ENCODE assay signal across 13 cellular contexts in genomic region chr2:239249781-239250180, GRCh38.
DNase-seq lines count a peak whose midpoint lies in the region; ATAC-seq, FAIRE-seq and TF ChIP-seq lines count a peak whose summit lies in the region.
"Had no signal": no experiment of that assay in that cellular context is flagged by ENCODE, and none has a peak within 500 bp of the region (broad histone marks: within the 10 kb centered on the region; RNA-seq: fewer than 3 reads in every experiment).

No MANE protein-coding gene starts in this region.

- no peaks in the 10 kb centered on the region for H3K27me3 Mint-ChIP-seq in mesothelial cell of epicardium (ENCODE audit: low read depth)

- BruUV-seq in endothelial cell of umbilical vein (replicated peaks; lab: Mats Ljungman, UMichigan) = no TSS peak

- no peak for TF ChIP-seq POLR2A in endothelial cell of umbilical vein (IDR thresholded peaks at IDR 0.05; ENCODE audit: low read depth, low read length)
- no peak for TF ChIP-seq POLR2A in upper lobe of left lung (IDR thresholded peaks at IDR 0.05)

- no peaks in the 10 kb centered on the region for H4K20me1 ChIP-seq in endothelial cell of umbilical vein (replicated peaks; ENCODE audit: control insufficient read depth, extremely low read depth, insufficient read depth, low read length)

- dilution Hi-C loops in endothelial cell of umbilical vein (cut with MboI; ENCODE audit: extremely low pct_ligation_motif_present, low sequenced_read_pairs) = no loop called here

- no peak for TF ChIP-seq EP300 in upper lobe of left lung (IDR thresholded peaks at IDR 0.05)

- H3K9me3 Mint-ChIP-seq in mesothelial cell of epicardium = no peaks in the 10 kb centered on the region
- H3K9me3 Mint-ChIP-seq: WTC11 had no signal

- intact Hi-C loops in endothelial cell of umbilical vein (cut with micrococcal nuclease) = no loop called here

- POLR2A ChIA-PET in endothelial cell of umbilical vein (lab: Charles Lee) = no interaction called here

- WGBS in upper lobe of left lung, 2 donors = 46 to 66% methylated on average over 12 to 17 of the region's 17 CpGs

- H3K4me3 ChIP-seq in endothelial cell of umbilical vein (replicated peaks in 1 of 3; ENCODE audit: insufficient read depth in 1 of 3, low read depth in 1 of 3, low read length in 3 of 3) (no peak overlapping the region), upper lobe of left lung (no peak overlapping the region)

- CTCF ChIA-PET in endothelial cell of umbilical vein (lab: Charles Lee) = interaction anchor here (0.7 to 1.2 kb wide), 3 partner anchors 18 to 37 kb away, joined by 3 to 4 read pairs (median 3); no protein-coding TSS in a partner anchor

- no peaks in the 10 kb centered on the region for H3K36me3 ChIP-seq in endothelial cell of umbilical vein (ENCODE audit: control insufficient read depth in 2 of 2, extremely low read depth in 1 of 2, insufficient read depth in 2 of 2, low read length in 2 of 2)
- no peaks in the 10 kb centered on the region for H3K36me3 ChIP-seq in upper lobe of left lung

- no peaks in the 10 kb centered on the region for H3K9me1 ChIP-seq in endothelial cell of umbilical vein (replicated peaks; ENCODE audit: control insufficient read depth, extremely low read depth, insufficient read depth, low read length)

- H3K36me3 Mint-ChIP-seq in mesothelial cell of epicardium = no peaks in the 10 kb centered on the region
- H3K36me3 Mint-ChIP-seq: WTC11 had no signal

- no peaks in the 10 kb centered on the region for H3K79me2 ChIP-seq in endothelial cell of umbilical vein (ENCODE audit: control insufficient read depth, insufficient read depth, low read length)

- no peak overlapping the region for H3K4me2 ChIP-seq in endothelial cell of umbilical vein (ENCODE audit: insufficient read depth, low read length)

- peak; percentile 88 for FAIRE-seq in endothelial cell of umbilical vein (lab: Jason Lieb, UNC)
- FAIRE-seq: GM18507, H1 had no signal

- H3K27ac Mint-ChIP-seq in mesothelial cell of epicardium = peak overlapping the region; percentile 73
- H3K27ac Mint-ChIP-seq: WTC11 had no signal

- H3K9me3 ChIP-seq in endothelial cell of umbilical vein (replicated peaks; ENCODE audit: control insufficient read depth, insufficient read depth, low read length) = no peaks in the 10 kb centered on the region
- H3K9me3 ChIP-seq in upper lobe of left lung = no peaks in the 10 kb centered on the region

- peak; percentile 23 for DNase-seq in NCI-H748 (lab: John Stamatoyannopoulos, UW; ENCODE audit: unreplicated experiment)
- no peak for DNase-seq in NCI-H748 treated with DMSO at 0.1 percent for 48 hours (lab: John Stamatoyannopoulos, UW)
- DNase-seq in endothelial cell of umbilical vein (ENCODE audit: low read depth, low spot score) = peak; percentile 34
- DNase-seq in mesothelial cell of epicardium (ENCODE audit: low spot score in 2 of 2, unreplicated experiment in 2 of 2) = no peak
- DNase-seq in upper lobe of left lung = peak in 1 of 2 donors; percentile 74
- no peak for DNase-seq in NCI-H774 (lab: John Stamatoyannopoulos, UW)
- DNase-seq in HUDEP-2 (lab: John Stamatoyannopoulos, UW; ENCODE audit: unreplicated experiment in 76 of 76) = no peak
- DNase-seq: NK-92 treated with Interleukin-12 subunit alpha and Interleukin-12 subunit beta, amount 100 ng/mL, for 24 hours; stimulated activated CD4-positive, alpha-beta T cell treated with anti-CD3 and anti-CD28 coated beads, Interleukin-12 subunit alpha, Interleukin-12 subunit beta, amount 100 ng/mL, for 4 hours had no signal

- H3K4me1 ChIP-seq in endothelial cell of umbilical vein (ENCODE audit: control insufficient read depth, extremely low read depth, insufficient read depth, low read length) (peaks cover 7% of the 10 kb centered on the region), upper lobe of left lung (peaks cover 29 to 66% (median 42%) of the 10 kb centered on the region in 4 donors)

- ATAC-seq in upper lobe of left lung (ENCODE audit: low FRiP score in 2 of 2) = peak; percentile 66 to 80
- no peak for ATAC-seq in HG03342 (IDR thresholded peaks at IDR 0.05; ENCODE audit: unreplicated experiment)
- ATAC-seq: WTC11 had no signal

- H2AFZ ChIP-seq in endothelial cell of umbilical vein (ENCODE audit: low read depth, low read length) = no peak overlapping the region

- no peak overlapping the region for H3K4me3 Mint-ChIP-seq in mesothelial cell of epicardium
- H3K4me3 Mint-ChIP-seq: WTC11 had no signal

- no peak for TF ChIP-seq CTCF in endothelial cell of umbilical vein (IDR thresholded peaks at IDR 0.05; ENCODE audit: extremely low read depth in 1 of 2, insufficient read depth in 1 of 2, low read depth in 1 of 2, low read length in 2 of 2)
- no peak for TF ChIP-seq CTCF in mesothelial cell of epicardium (IDR thresholded peaks at IDR 0.05; ENCODE audit: unreplicated experiment)
- TF ChIP-seq CTCF in upper lobe of left lung (IDR thresholded peaks at IDR 0.05) = no peak

- H3K27ac ChIP-seq in endothelial cell of umbilical vein (ENCODE audit: insufficient read depth, low read depth, low read length) (no peak overlapping the region), upper lobe of left lung (peak overlapping the region in 3 of 4 donors; percentile 44 to 68 (median 46))

- no peak overlapping the region for H3K9ac ChIP-seq in endothelial cell of umbilical vein (replicated peaks; ENCODE audit: extremely low read depth, insufficient read depth, low read length)

- H3K27me3 ChIP-seq in endothelial cell of umbilical vein (ENCODE audit: control insufficient read depth in 2 of 2, insufficient read depth in 2 of 2, low read length in 2 of 2) (no peaks in the 10 kb centered on the region), upper lobe of left lung (no peaks in the 10 kb centered on the region)

- H3K4me1 Mint-ChIP-seq in mesothelial cell of epicardium = peaks cover 28% of the 10 kb centered on the region

TF ChIP-seq in endothelial cell of umbilical vein, 7 proteins besides CTCF, POLR2A, EP300 and RAD21:
- TF ChIP-seq POLR2AphosphoS5 (IDR thresholded peaks at IDR 0.05; ENCODE audit: insufficient read depth, low read depth, low read length) (peak; percentile 28), MAX (IDR thresholded peaks at IDR 0.05; ENCODE audit: insufficient read depth, insufficient read length) (no peak)

Comparison
In these comparisons a context has a peak if more than half of its experiments do, and no peak if none do; other contexts are left out.
1. DNase-seq: peak in NCI-H748 (single experiment) and endothelial cell of umbilical vein (single experiment); none in NCI-H748 treated with DMSO at 0.1 percent for 48 hours (single experiment), mesothelial cell of epicardium (0 of 2), NCI-H774 (single experiment) and HUDEP-2 (0 of 76).